8 cellular contexts compared by ENCODE assay signal in genomic region chr14:22375321-22375930, GRCh38.
DNase-seq lines count a peak whose midpoint lies in the region; TF ChIP-seq lines count a peak whose summit lies in the region.

No MANE protein-coding gene starts in this region.

- no peaks in the 10 kb centered on the region for H3K27me3 Mint-ChIP-seq in activated T-cell treated with anti-CD3 and anti-CD28 coated beads, Interleukin-2, amount 50 U/mL, for 24 hours
- H3K27me3 Mint-ChIP-seq in activated CD4-positive, alpha-beta T cell treated with anti-CD3 and anti-CD28 coated beads, Interleukin-2, amount 10 ng/mL, durations not matched to agents 7 days and 5 days, result no peaks in the 10 kb centered on the region

- no peak overlapping the region for H3K4me2 ChIP-seq in smooth muscle cell

- WGBS in smooth muscle cell (ENCODE audit: low lambda C conversion rate), result 28% methylated on average over 2 of the region's 2 CpGs

- in situ Hi-C loops in KBM-7 (cut with MboI; ENCODE audit: low pct_unique_long_range_greater_than_20kb, low sequenced_read_pairs), result no loop called here

- H3K36me3 Mint-ChIP-seq in activated T-cell treated with anti-CD3 and anti-CD28 coated beads, Interleukin-2, amount 50 U/mL, for 24 hours (ENCODE audit: low read depth), result no peaks in the 10 kb centered on the region
- H3K36me3 Mint-ChIP-seq in activated CD4-positive, alpha-beta T cell treated with anti-CD3 and anti-CD28 coated beads, Interleukin-2, amount 10 ng/mL, durations not matched to agents 7 days and 5 days (ENCODE audit: low read depth), result no peaks in the 10 kb centered on the region

- POLR2A ChIA-PET in activated CD4-positive, alpha-beta T cell treated with anti-CD3 and anti-CD28 coated beads, Interleukin-2, amount 10 ng/mL, durations not matched to agents 7 days and 5 days (lab: Charles Lee), result interaction anchor here (0.5 kb wide), 1 partner anchor 195 kb away, joined by 3 read pairs; no protein-coding TSS in a partner anchor

- no peaks in the 10 kb centered on the region for H3K9me3 ChIP-seq in smooth muscle cell (replicated peaks; ENCODE audit: low read depth)

- H3K27me3 ChIP-seq in smooth muscle cell (ENCODE audit: low read depth), result peaks cover 16% of the 10 kb centered on the region

- no peak overlapping the region for H3K27ac Mint-ChIP-seq in activated T-cell treated with anti-CD3 and anti-CD28 coated beads, Interleukin-2, amount 50 U/mL, for 24 hours
- H3K27ac Mint-ChIP-seq in activated CD4-positive, alpha-beta T cell treated with anti-CD3 and anti-CD28 coated beads, Interleukin-2, amount 10 ng/mL, durations not matched to agents 7 days and 5 days, result no peak overlapping the region

- CTCF ChIA-PET in activated CD4-positive, alpha-beta T cell treated with anti-CD3 and anti-CD28 coated beads, Interleukin-2, amount 10 ng/mL, durations not matched to agents 7 days and 5 days (lab: Charles Lee), result no interaction called here

- H3K4me3 ChIP-seq in fibroblast of villous mesenchyme (ENCODE audit: low read depth, low read length) (no peak overlapping the region), smooth muscle cell (no peak overlapping the region)

- H3K4me1 Mint-ChIP-seq in activated T-cell treated with anti-CD3 and anti-CD28 coated beads, Interleukin-2, amount 50 U/mL, for 24 hours (ENCODE audit: low read depth), result no peaks in the 10 kb centered on the region
- no peaks in the 10 kb centered on the region for H3K4me1 Mint-ChIP-seq in activated CD4-positive, alpha-beta T cell treated with anti-CD3 and anti-CD28 coated beads, Interleukin-2, amount 10 ng/mL, durations not matched to agents 7 days and 5 days

- no peaks in the 10 kb centered on the region for H3K36me3 ChIP-seq in smooth muscle cell (ENCODE audit: low read depth)

- H3K4me3 Mint-ChIP-seq in activated T-cell treated with anti-CD3 and anti-CD28 coated beads, Interleukin-2, amount 50 U/mL, for 24 hours, result no peak overlapping the region
- H3K4me3 Mint-ChIP-seq in activated CD4-positive, alpha-beta T cell treated with anti-CD3 and anti-CD28 coated beads, Interleukin-2, amount 10 ng/mL, durations not matched to agents 7 days and 5 days, result no peak overlapping the region

- no peaks in the 10 kb centered on the region for H4K20me1 ChIP-seq in smooth muscle cell (ENCODE audit: low read depth)

- no peaks in the 10 kb centered on the region for H3F3A ChIP-seq in smooth muscle cell (ENCODE audit: low read depth)

- no peaks in the 10 kb centered on the region for H3K79me2 ChIP-seq in smooth muscle cell (ENCODE audit: low read depth)

- H2AFZ ChIP-seq in smooth muscle cell (ENCODE audit: low read depth), result no peak overlapping the region

- no peaks in the 10 kb centered on the region for H3K9me3 Mint-ChIP-seq in activated T-cell treated with anti-CD3 and anti-CD28 coated beads, Interleukin-2, amount 50 U/mL, for 24 hours
- no peaks in the 10 kb centered on the region for H3K9me3 Mint-ChIP-seq in activated CD4-positive, alpha-beta T cell treated with anti-CD3 and anti-CD28 coated beads, Interleukin-2, amount 10 ng/mL, durations not matched to agents 7 days and 5 days

- peak; percentile 53 for DNase-seq in DMS53 treated with DMSO at 0.1 percent for 48 hours (lab: John Stamatoyannopoulos, UW; ENCODE audit: unreplicated experiment)
- peak; percentile 61 for DNase-seq in KBM-7
- DNase-seq in SHP77 (lab: John Stamatoyannopoulos, UW), result peak; percentile 62 to 84
- peak; percentile 59 for DNase-seq in fibroblast of villous mesenchyme (ENCODE audit: low read depth)
- no peak for DNase-seq in smooth muscle cell (lab: John Stamatoyannopoulos, UW; ENCODE audit: unreplicated experiment)
- no peak for DNase-seq in GM19240 (ENCODE audit: insufficient read length, low spot score)
- DNase-seq in activated T-cell treated with anti-CD3 and anti-CD28 coated beads, Interleukin-2, amount 50 U/mL, for 24 hours, result no peak
- no peak for DNase-seq in activated CD4-positive, alpha-beta T cell treated with anti-CD3 and anti-CD28 coated beads, Interleukin-2, amount 10 ng/mL, durations not matched to agents 7 days and 5 days

- H3K4me1 ChIP-seq in smooth muscle cell (ENCODE audit: low read depth), result no peaks in the 10 kb centered on the region

- TF ChIP-seq CTCF in fibroblast of villous mesenchyme (IDR thresholded peaks at IDR 0.05; ENCODE audit: insufficient read depth, low read depth, low read length) (peak; percentile 65), smooth muscle cell (IDR thresholded peaks at IDR 0.05; ENCODE audit: borderline replicate concordance, insufficient read depth, poor library complexity, severe bottlenecking) (peak; percentile 63)

- H3K27ac ChIP-seq in smooth muscle cell (ENCODE audit: low read depth), result no peak overlapping the region

- no peak overlapping the region for H3K9ac ChIP-seq in smooth muscle cell (ENCODE audit: low read depth)

Comparison
In these comparisons a context has a peak if more than half of its experiments do, and no peak if none do; other contexts are left out.
1. DNase-seq: peak in DMS53 treated with DMSO at 0.1 percent for 48 hours (single experiment), KBM-7 (single experiment), SHP77 (2 of 2) and fibroblast of villous mesenchyme (single experiment); none in smooth muscle cell (single experiment), GM19240 (single experiment), activated T-cell treated with anti-CD3 and anti-CD28 coated beads, Interleukin-2, amount 50 U/mL, for 24 hours (single experiment) and activated CD4-positive, alpha-beta T cell treated with anti-CD3 and anti-CD28 coated beads, Interleukin-2, amount 10 ng/mL, durations not matched to agents 7 days and 5 days (single experiment).